ENCODE assay signal across 29 cellular contexts in genomic region chr2:6326958-6327357, GRCh38.
"Had no signal": no experiment of that assay in that cellular context is flagged by ENCODE, and none has a peak within 500 bp of the region (broad histone marks: within the 10 kb centered on the region; RNA-seq: fewer than 3 reads in every experiment).

No MANE protein-coding gene starts in this region.

- H3K27me3 ChIP-seq: colonic mucosa, dorsolateral prefrontal cortex, esophagus muscularis mucosa, esophagus squamous epithelium, foreskin keratinocyte, gastrocnemius medialis, gastroesophageal sphincter, heart left ventricle, heart right ventricle had no signal

- H3K4me3 Mint-ChIP-seq: dendritic cell treated with granulocyte-macrophage colony-stimulating factor and Interleukin-4, amounts not matched to agents 40 ng/mL and 50 ng/mL, for 4 days; effector memory CD8-positive, alpha-beta T cell; endodermal cell had no signal

- H3K27ac ChIP-seq: colonic mucosa, coronary artery, dorsolateral prefrontal cortex, epithelial cell of prostate, esophagus muscularis mucosa, esophagus squamous epithelium, foreskin keratinocyte, gastrocnemius medialis, gastroesophageal sphincter, heart left ventricle, heart right ventricle had no signal

- H3K4me3 ChIP-seq: colonic mucosa, coronary artery, dorsolateral prefrontal cortex, esophagus muscularis mucosa, esophagus squamous epithelium, gastrocnemius medialis, gastroesophageal sphincter, heart left ventricle, heart right ventricle had no signal

- H3K36me3 ChIP-seq: colonic mucosa, esophagus muscularis mucosa, esophagus squamous epithelium, gastrocnemius medialis, gastroesophageal sphincter, heart left ventricle, heart right ventricle had no signal

- H3K27ac Mint-ChIP-seq: dendritic cell treated with granulocyte-macrophage colony-stimulating factor and Interleukin-4, amounts not matched to agents 40 ng/mL and 50 ng/mL, for 4 days; effector memory CD8-positive, alpha-beta T cell; endodermal cell had no signal

- ATAC-seq: effector memory CD8-positive, alpha-beta T cell; esophagus mucosa; foreskin keratinocyte; gastrocnemius medialis; gastroesophageal sphincter; heart left ventricle; heart right ventricle had no signal

- H3K4me1 Mint-ChIP-seq: endodermal cell had no signal

- H3K27me3 Mint-ChIP-seq: dendritic cell treated with granulocyte-macrophage colony-stimulating factor and Interleukin-4, amounts not matched to agents 40 ng/mL and 50 ng/mL, for 4 days; effector memory CD8-positive, alpha-beta T cell had no signal

- H3K9me3 ChIP-seq: colonic mucosa, gastrocnemius medialis had no signal

- DNase-seq: colonic mucosa; cortex of kidney; dermis blood vessel endothelial cell; dorsolateral prefrontal cortex; effector CD4-positive, alpha-beta T cell; effector CD8-positive, alpha-beta T cell; effector memory CD4-positive, alpha-beta T cell; effector memory CD8-positive, alpha-beta T cell; endodermal cell; erythroblast; esophagus squamous epithelium; foreskin fibroblast; foreskin keratinocyte; foreskin melanocyte; gastrocnemius medialis; glutamatergic neuron; head of caudate nucleus; heart left ventricle; heart right ventricle had no signal

- FAIRE-seq: colon, endometrium, endothelial cell of umbilical vein, frontal cortex had no signal

- H3K4me1 ChIP-seq: colonic mucosa, esophagus muscularis mucosa, esophagus squamous epithelium, foreskin keratinocyte, gastrocnemius medialis, gastroesophageal sphincter, heart left ventricle, heart right ventricle had no signal
